Comparison of ENCODE assay signal across 35 cellular contexts in the genomic region with DNA sequence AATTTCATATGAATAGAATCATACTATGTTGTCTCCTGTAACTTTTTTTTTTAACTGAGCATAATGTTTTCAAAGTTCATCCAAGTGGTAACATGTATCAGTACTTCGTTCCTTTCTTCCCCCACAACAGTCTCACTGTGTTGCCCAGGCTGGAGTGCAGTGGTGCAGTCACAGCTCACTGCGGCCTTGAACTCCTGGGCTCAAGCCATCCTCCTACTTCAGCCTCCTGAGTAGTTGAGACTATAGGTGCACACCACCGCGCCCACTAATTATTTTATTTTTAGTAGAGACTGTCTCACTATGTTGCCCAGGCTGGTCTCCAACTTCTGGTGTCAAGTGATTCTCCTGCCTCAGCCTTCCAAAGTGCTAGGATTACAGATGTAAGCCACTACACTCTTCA.
"Had no signal": no experiment of that assay in that cellular context is flagged by ENCODE, and none has a peak within 500 bp of the region (broad histone marks: within the 10 kb centered on the region; RNA-seq: fewer than 3 reads in every experiment).

No MANE protein-coding gene starts in this region.

- FAIRE-seq: astrocyte, TTC549 had no signal

- H3K36me3 ChIP-seq: breast epithelium had no signal

- H3K4me1 ChIP-seq: body of pancreas, breast epithelium had no signal

- DNase-seq: activated CD4-positive, alpha-beta memory T cell treated with anti-CD3 and anti-CD28 coated beads, Interleukin-2, amount 10 ng/mL, durations not matched to agents 7 days and 5 days; activated CD4-positive, alpha-beta T cell treated with anti-CD3 and anti-CD28 coated beads for 1 hour; activated CD4-positive, alpha-beta T cell treated with anti-CD3 and anti-CD28 coated beads for 36 hours; activated CD4-positive, alpha-beta T cell treated with anti-CD3 and anti-CD28 coated beads for 48 hours; activated CD4-positive, alpha-beta T cell treated with anti-CD3 and anti-CD28 coated beads, Interleukin-2, amount 10 ng/mL, durations not matched to agents 7 days and 5 days; activated CD4-positive, alpha-beta T cell treated with anti-CD3 and anti-CD28 coated beads, Interleukin-2, amount 50 U/mL, for 48 hours; activated CD4-positive, CD25-positive, alpha-beta regulatory T cell; activated CD8-positive, alpha-beta memory T cell treated with anti-CD3 and anti-CD28 coated beads for 24 hours; activated CD8-positive, alpha-beta memory T cell treated with anti-CD3 and anti-CD28 coated beads, Interleukin-2, amount 10 ng/mL, durations not matched to agents 7 days and 5 days; activated CD8-positive, alpha-beta memory T cell treated with anti-CD3 and anti-CD28 coated beads, Interleukin-2, amount 50 U/mL, for 48 hours; activated effector memory CD4-positive, alpha-beta T cell treated with Interleukin-2 at 50 U/mL for 16 hours; activated gamma-delta T cell; activated naive CD4-positive, alpha-beta T cell treated with anti-CD3 and anti-CD28 coated beads, Interleukin-2, amount 10 ng/mL, durations not matched to agents 7 days and 5 days; activated naive CD4-positive, alpha-beta T cell treated with Interleukin-2 at 50 U/mL for 16 hours; activated naive CD8-positive, alpha-beta T cell treated with anti-CD3 and anti-CD28 coated beads, Interleukin-2, amount 10 ng/mL, durations not matched to agents 7 days and 5 days; activated naive CD8-positive, alpha-beta T cell treated with anti-CD3 and anti-CD28 coated beads, Interleukin-2, amount 50 U/mL, for 24 hours; activated T-cell treated with anti-CD3 and anti-CD28 coated beads, Interleukin-2, amount 50 U/mL, for 24 hours; activated T-cell treated with anti-CD3 and anti-CD28 coated beads, Interleukin-2, amount 50 U/mL, for 48 hours; amygdala; anterior cingulate cortex; body of pancreas; brain microvascular endothelial cell; central memory CD4-positive, alpha-beta T cell; T-cell; T-helper 2 cell; T-helper 9 cell had no signal

- H3K4me3 ChIP-seq: body of pancreas, breast epithelium had no signal

- H3K27me3 ChIP-seq: body of pancreas, brain microvascular endothelial cell, breast epithelium had no signal

- H3K27ac ChIP-seq: body of pancreas, brain microvascular endothelial cell, breast epithelium, VCaP had no signal

- H3K27ac Mint-ChIP-seq: activated CD4-positive, alpha-beta memory T cell treated with anti-CD3 and anti-CD28 coated beads, Interleukin-2, amount 10 ng/mL, durations not matched to agents 7 days and 5 days; activated CD4-positive, alpha-beta T cell treated with anti-CD3 and anti-CD28 coated beads for 36 hours; activated CD4-positive, alpha-beta T cell treated with anti-CD3 and anti-CD28 coated beads, Interleukin-2, amount 10 ng/mL, durations not matched to agents 7 days and 5 days; activated CD8-positive, alpha-beta memory T cell treated with anti-CD3 and anti-CD28 coated beads, Interleukin-2, amount 10 ng/mL, durations not matched to agents 7 days and 5 days; activated naive CD4-positive, alpha-beta T cell treated with anti-CD3 and anti-CD28 coated beads, Interleukin-2, amount 10 ng/mL, durations not matched to agents 7 days and 5 days; activated naive CD4-positive, alpha-beta T cell treated with anti-CD3 and anti-CD28 coated beads, Interleukin-2, amount 50 U/mL, for 24 hours; activated naive CD8-positive, alpha-beta T cell; activated naive CD8-positive, alpha-beta T cell treated with anti-CD3 and anti-CD28 coated beads, Interleukin-2, amount 10 ng/mL, durations not matched to agents 7 days and 5 days; activated naive CD8-positive, alpha-beta T cell treated with anti-CD3 and anti-CD28 coated beads, Interleukin-2, amount 50 U/mL, for 24 hours; activated T-cell treated with anti-CD3 and anti-CD28 coated beads, Interleukin-2, amount 50 U/mL, for 24 hours; activated T-helper 2 cell treated with anti-CD3 and anti-CD28 coated beads, Interferon-gamma antibody, Interleukin-2, Interleukin-4, amounts not matched to agents 10 μg/mL and 5 μg/mL and 100 μg/mL, durations not matched to agents 14 hours and 24 hours and 36 hours; T-cell; T-helper 2 cell treated with Interferon-gamma antibody and Interleukin-4, amounts not matched to agents 5 μg/mL and 100 μg/mL, for 36 hours had no signal

- ATAC-seq: activated CD4-positive, alpha-beta T cell treated with anti-CD3 and anti-CD28 coated beads for 36 hours; activated CD4-positive, CD25-positive, alpha-beta regulatory T cell treated with anti-CD3 and anti-CD28 coated beads, Interleukin-2, amount 50 U/mL, for 24 hours; activated CD8-positive, alpha-beta memory T cell treated with anti-CD3 and anti-CD28 coated beads, Interleukin-2, amount 10 ng/mL, durations not matched to agents 7 days and 5 days; activated naive CD8-positive, alpha-beta T cell treated with anti-CD3 and anti-CD28 coated beads, Interleukin-2, amount 50 U/mL, for 24 hours; body of pancreas; T-cell had no signal

- H3K27me3 Mint-ChIP-seq: activated CD4-positive, alpha-beta memory T cell treated with anti-CD3 and anti-CD28 coated beads, Interleukin-2, amount 10 ng/mL, durations not matched to agents 7 days and 5 days; activated CD4-positive, alpha-beta T cell treated with anti-CD3 and anti-CD28 coated beads for 36 hours; activated CD4-positive, alpha-beta T cell treated with anti-CD3 and anti-CD28 coated beads, Interleukin-2, amount 10 ng/mL, durations not matched to agents 7 days and 5 days; activated CD8-positive, alpha-beta memory T cell treated with anti-CD3 and anti-CD28 coated beads, Interleukin-2, amount 10 ng/mL, durations not matched to agents 7 days and 5 days; activated naive CD4-positive, alpha-beta T cell treated with anti-CD3 and anti-CD28 coated beads, Interleukin-2, amount 10 ng/mL, durations not matched to agents 7 days and 5 days; activated naive CD4-positive, alpha-beta T cell treated with anti-CD3 and anti-CD28 coated beads, Interleukin-2, amount 50 U/mL, for 24 hours; activated naive CD8-positive, alpha-beta T cell; activated naive CD8-positive, alpha-beta T cell treated with anti-CD3 and anti-CD28 coated beads, Interleukin-2, amount 10 ng/mL, durations not matched to agents 7 days and 5 days; activated naive CD8-positive, alpha-beta T cell treated with anti-CD3 and anti-CD28 coated beads, Interleukin-2, amount 50 U/mL, for 24 hours; activated T-cell treated with anti-CD3 and anti-CD28 coated beads, Interleukin-2, amount 50 U/mL, for 24 hours; T-cell had no signal

- H3K9me3 ChIP-seq: body of pancreas, breast epithelium had no signal

- H3K4me3 Mint-ChIP-seq: activated CD4-positive, alpha-beta memory T cell treated with anti-CD3 and anti-CD28 coated beads, Interleukin-2, amount 10 ng/mL, durations not matched to agents 7 days and 5 days; activated CD4-positive, alpha-beta T cell treated with anti-CD3 and anti-CD28 coated beads for 36 hours; activated CD4-positive, alpha-beta T cell treated with anti-CD3 and anti-CD28 coated beads, Interleukin-2, amount 10 ng/mL, durations not matched to agents 7 days and 5 days; activated CD8-positive, alpha-beta memory T cell treated with anti-CD3 and anti-CD28 coated beads, Interleukin-2, amount 10 ng/mL, durations not matched to agents 7 days and 5 days; activated naive CD4-positive, alpha-beta T cell treated with anti-CD3 and anti-CD28 coated beads, Interleukin-2, amount 10 ng/mL, durations not matched to agents 7 days and 5 days; activated naive CD4-positive, alpha-beta T cell treated with anti-CD3 and anti-CD28 coated beads, Interleukin-2, amount 50 U/mL, for 24 hours; activated naive CD8-positive, alpha-beta T cell; activated naive CD8-positive, alpha-beta T cell treated with anti-CD3 and anti-CD28 coated beads, Interleukin-2, amount 10 ng/mL, durations not matched to agents 7 days and 5 days; activated naive CD8-positive, alpha-beta T cell treated with anti-CD3 and anti-CD28 coated beads, Interleukin-2, amount 50 U/mL, for 24 hours; activated T-cell treated with anti-CD3 and anti-CD28 coated beads, Interleukin-2, amount 50 U/mL, for 24 hours; T-cell; T-helper 2 cell treated with Interferon-gamma antibody and Interleukin-4, amounts not matched to agents 5 μg/mL and 100 μg/mL, for 36 hours had no signal
